8 cellular contexts compared by ENCODE assay signal in genomic region chr6:112043032-112044007, GRCh38. TPM values are rescaled to one million over a fixed set of nuclear protein-coding genes. Genes with fewer than 3 reads are reported as not detected.
DNase-seq lines count a peak whose midpoint lies in the region; ATAC-seq and TF ChIP-seq lines count a peak whose summit lies in the region.

No MANE protein-coding gene starts in this region.

- CTCF ChIA-PET in RWPE1 (lab: Yijun Ruan, JAX) = interaction anchor here (0.6 to 2.0 kb wide), 19 partner anchors 15 to 1526 kb away, joined by 3 to 21 read pairs (median 3); partner anchors contain the start of gene FYN

- POLR2A ChIA-PET in RWPE1 (lab: Yijun Ruan, JAX; ENCODE audit: low non-redundant PET) = no interaction called here

- peaks cover 4% of the 10 kb centered on the region for H3K27me3 Mint-ChIP-seq in nephron (ENCODE audit: low read depth)

- peak overlapping the region; percentile 68 for H3K27ac ChIP-seq in RWPE1

- H3K9me3 Mint-ChIP-seq in nephron = no peaks in the 10 kb centered on the region

- peaks cover 39% of the 10 kb centered on the region for H3K4me1 Mint-ChIP-seq in nephron

- TF ChIP-seq CTCF in RWPE1 (conservative IDR thresholded peaks at IDR 0.05; ENCODE audit: low read depth) = peak; percentile 85
- peak; percentile 98 for TF ChIP-seq CTCF in fibroblast of the aortic adventitia (IDR thresholded peaks at IDR 0.05; ENCODE audit: insufficient read depth, low read length)
- peak; percentile 95 to 97 (median 96) for TF ChIP-seq CTCF in nephron (IDR thresholded peaks at IDR 0.05; ENCODE audit: unreplicated experiment in 3 of 3)

- H3K4me3 ChIP-seq in H7 (ENCODE audit: insufficient read depth, low read depth, low read length) = peak overlapping the region; percentile 64
- H3K4me3 ChIP-seq in fibroblast of the aortic adventitia (ENCODE audit: low read depth, low read length) = peak overlapping the region; percentile 71

- peak; percentile 93 for ATAC-seq in stimulated activated naive CD8-positive, alpha-beta T cell treated with anti-CD3 and anti-CD28 coated beads, Interleukin-15, Interleukin-2, amounts not matched to agents 100 U/mL and 50 U/mL, for 24 hours

- H3K27ac Mint-ChIP-seq in nephron = peak overlapping the region; percentile 97 to 100 (median 100)

- H3K36me3 ChIP-seq in H7 (replicated peaks; ENCODE audit: control insufficient read depth, insufficient read depth, low read length) = no peaks in the 10 kb centered on the region

- H3K4me3 Mint-ChIP-seq in nephron = peak overlapping the region; percentile 91 to 97 (median 92)

- H3K36me3 Mint-ChIP-seq in nephron (ENCODE audit: low read depth) = no peaks in the 10 kb centered on the region

- H3K27me3 ChIP-seq in H7 (ENCODE audit: control insufficient read depth, insufficient read depth, low read length) = no peaks in the 10 kb centered on the region

- DNase-seq in EL (peak; percentile 95), H7 (peak; percentile 90), LoVo (ENCODE audit: low spot score) (peak; percentile 90), RWPE1 (ENCODE audit: low spot score) (peak; percentile 88), fibroblast of the aortic adventitia (ENCODE audit: low read depth) (peak; percentile 91)
- peak; percentile 85 for DNase-seq in activated T-helper 9 cell treated with anti-CD3 and anti-CD28 coated beads, Interleukin-2, amount 50 U/mL, for 16 hours (ENCODE audit: low read depth)
- DNase-seq in stimulated activated naive CD8-positive, alpha-beta T cell treated with anti-CD3 and anti-CD28 coated beads, Interleukin-15, Interleukin-2, amounts not matched to agents 100 U/mL and 50 U/mL, for 24 hours = peak; percentile 97

RNA-seq across cellular contexts. Expression of gene CCN6, which starts 10.6 kb away (rescaled TPM):
- not detected in 2 replicates for total RNA-seq in H7 (2014; rRNA removed; shearing (Covaris generic))
- total RNA-seq in fibroblast of the aortic adventitia (ENCODE audit: low replicate concordance) = not detected in 2 replicates

RNA-seq across cellular contexts. Expression of gene TUBE1, which starts 44.0 kb away (rescaled TPM):
- total RNA-seq in H7 (2014; rRNA removed; shearing (Covaris generic)) = 24.3 and 33.1 TPM in 2 replicates
- 25.0 and 38.2 TPM in 2 replicates for total RNA-seq in fibroblast of the aortic adventitia (ENCODE audit: low replicate concordance)

RNA-seq across cellular contexts. Expression of gene FAM229B, which starts 44.1 kb away (rescaled TPM):
- 8.0 and 11.5 TPM in 2 replicates for total RNA-seq in H7 (2014; rRNA removed; shearing (Covaris generic))
- 19.2 and 32.7 TPM in 2 replicates for total RNA-seq in fibroblast of the aortic adventitia (ENCODE audit: low replicate concordance)

Comparison
In these comparisons a context has a peak if more than half of its experiments do, and no peak if none do; other contexts are left out.
1. Peak in every context shown above with its lines: DNase-seq, ATAC-seq, H3K4me3 ChIP-seq and H3K27ac ChIP-seq.